In genomic region chr3:24387000-24387399, GRCh38 we compare ENCODE assay signal across 18 cellular contexts.
DNase-seq lines count a peak whose midpoint lies in the region; ATAC-seq and TF ChIP-seq lines count a peak whose summit lies in the region.
"Had no signal": no experiment of that assay in that cellular context is flagged by ENCODE, and none has a peak within 500 bp of the region (broad histone marks: within the 10 kb centered on the region; RNA-seq: fewer than 3 reads in every experiment).

No MANE protein-coding gene starts in this region.

- H3K79me2 ChIP-seq in smooth muscle cell (ENCODE audit: low read depth): peaks cover 3% of the 10 kb centered on the region

- H3K36me3 ChIP-seq in adipocyte (ENCODE audit: control insufficient read depth, insufficient read depth, low read length, severe bottlenecking) (no peaks in the 10 kb centered on the region), smooth muscle cell (ENCODE audit: low read depth) (no peaks in the 10 kb centered on the region)
- H3K36me3 ChIP-seq: colonic mucosa, neural progenitor cell had no signal

- TF ChIP-seq CTCF in foreskin fibroblast (IDR thresholded peaks at IDR 0.05; ENCODE audit: low read depth, low read length) (no peak), smooth muscle cell (IDR thresholded peaks at IDR 0.05; ENCODE audit: borderline replicate concordance, insufficient read depth, poor library complexity, severe bottlenecking) (no peak)

- peak overlapping the region; percentile 20 for H3K4me2 ChIP-seq in smooth muscle cell
- H3K4me2 ChIP-seq: neural progenitor cell had no signal

- H3K27me3 ChIP-seq in adipocyte (replicated peaks; ENCODE audit: control insufficient read depth, insufficient read depth, low read length) (no peaks in the 10 kb centered on the region), smooth muscle cell (ENCODE audit: low read depth) (peaks cover 5% of the 10 kb centered on the region)
- H3K27me3 ChIP-seq: colonic mucosa, neural progenitor cell had no signal

- no peaks in the 10 kb centered on the region for H3K27me3 Mint-ChIP-seq in stimulated activated naive CD8-positive, alpha-beta T cell treated with anti-CD3 and anti-CD28 coated beads, Interleukin-15, amount 100 ng/mL, for 72 hours
- H3K27me3 Mint-ChIP-seq: memory B cell, T-helper 17 cell had no signal

- H3K9me3 ChIP-seq in adipocyte (ENCODE audit: control insufficient read depth, low read length) (no peaks in the 10 kb centered on the region), smooth muscle cell (replicated peaks; ENCODE audit: low read depth) (no peaks in the 10 kb centered on the region)
- H3K9me3 ChIP-seq: colonic mucosa had no signal

- H3K9me3 Mint-ChIP-seq in stimulated activated naive CD8-positive, alpha-beta T cell treated with anti-CD3 and anti-CD28 coated beads, Interleukin-15, amount 100 ng/mL, for 72 hours: no peaks in the 10 kb centered on the region
- H3K9me3 Mint-ChIP-seq: memory B cell, neural progenitor cell had no signal

- no peak overlapping the region for H3K27ac Mint-ChIP-seq in stimulated activated naive CD8-positive, alpha-beta T cell treated with anti-CD3 and anti-CD28 coated beads, Interleukin-15, amount 100 ng/mL, for 72 hours
- H3K27ac Mint-ChIP-seq: memory B cell, neural progenitor cell, T-helper 17 cell had no signal

- no peak overlapping the region for H3K4me3 Mint-ChIP-seq in stimulated activated naive CD8-positive, alpha-beta T cell treated with anti-CD3 and anti-CD28 coated beads, Interleukin-15, amount 100 ng/mL, for 72 hours
- H3K4me3 Mint-ChIP-seq: memory B cell, neural progenitor cell, T-helper 17 cell had no signal

- H3K9ac ChIP-seq in adipocyte (ENCODE audit: low read length): no peak overlapping the region
- H3K9ac ChIP-seq in smooth muscle cell (ENCODE audit: low read depth): no peak overlapping the region
- H3K9ac ChIP-seq: neural progenitor cell had no signal

- H3K27ac ChIP-seq in smooth muscle cell (ENCODE audit: low read depth): peak overlapping the region; percentile 69
- H3K27ac ChIP-seq: colonic mucosa, neural progenitor cell had no signal

- peak; percentile 76 for DNase-seq in HCEC 1CT
- DNase-seq in adipocyte (ENCODE audit: low read depth): peak; percentile 32
- DNase-seq in foreskin fibroblast: peak; percentile 24 to 71
- no peak for DNase-seq in smooth muscle cell (lab: John Stamatoyannopoulos, UW; ENCODE audit: unreplicated experiment)
- DNase-seq in stimulated activated naive CD8-positive, alpha-beta T cell treated with anti-CD3 and anti-CD28 coated beads, Interleukin-15, amount 100 ng/mL, for 72 hours: no peak
- DNase-seq in A172 (ENCODE audit: low spot score): no peak
- DNase-seq in NCI-H82 treated with DMSO at 0.1 percent for 48 hours (lab: John Stamatoyannopoulos, UW; ENCODE audit: unreplicated experiment): no peak
- DNase-seq: activated gamma-delta T cell, aorta, colonic mucosa, DMS 273 treated with DMSO at 0.1 percent for 48 hours, NCI-H1092 treated with DMSO at 0.1 percent for 48 hours, RPMI8226, substantia nigra, T-helper 17 cell had no signal

- H3K4me3 ChIP-seq in adipocyte (ENCODE audit: low read length) (no peak overlapping the region), foreskin fibroblast (ENCODE audit: low read depth in 1 of 2, low read length in 2 of 2) (no peak overlapping the region), smooth muscle cell (no peak overlapping the region)
- H3K4me3 ChIP-seq: colonic mucosa, neural progenitor cell had no signal

- H3K4me1 ChIP-seq in adipocyte (ENCODE audit: control insufficient read depth, insufficient read depth, low read length) (peaks cover 25% of the 10 kb centered on the region), smooth muscle cell (ENCODE audit: low read depth) (peaks cover 11% of the 10 kb centered on the region)

- no peaks in the 10 kb centered on the region for H3F3A ChIP-seq in smooth muscle cell (ENCODE audit: low read depth)

- H2AFZ ChIP-seq in smooth muscle cell (ENCODE audit: low read depth): no peak overlapping the region
- H2AFZ ChIP-seq: neural progenitor cell had no signal

- no peaks in the 10 kb centered on the region for H4K20me1 ChIP-seq in smooth muscle cell (ENCODE audit: low read depth)

- no peaks in the 10 kb centered on the region for H3K4me1 Mint-ChIP-seq in stimulated activated naive CD8-positive, alpha-beta T cell treated with anti-CD3 and anti-CD28 coated beads, Interleukin-15, amount 100 ng/mL, for 72 hours
- H3K4me1 Mint-ChIP-seq: memory B cell, T-helper 17 cell had no signal

- no peak for ATAC-seq in stimulated activated naive CD8-positive, alpha-beta T cell treated with anti-CD3 and anti-CD28 coated beads, Interleukin-15, amount 100 ng/mL, for 72 hours
- no peak for ATAC-seq in HG03175 (IDR thresholded peaks at IDR 0.05; ENCODE audit: unreplicated experiment)
- ATAC-seq: T-helper 17 cell had no signal

Comparison
In these comparisons a context has a peak if more than half of its experiments do, and no peak if none do; other contexts are left out.
1. DNase-seq: peak in HCEC 1CT (single experiment), adipocyte (single experiment) and foreskin fibroblast (2 of 2); none in smooth muscle cell (single experiment), stimulated activated naive CD8-positive, alpha-beta T cell treated with anti-CD3 and anti-CD28 coated beads, Interleukin-15, amount 100 ng/mL, for 72 hours (0 of 2), A172 (single experiment) and NCI-H82 treated with DMSO at 0.1 percent for 48 hours (single experiment).